In genomic region chr6:25086500-25087091, GRCh38 we compare ENCODE assay signal across 1 cellular context.
TF ChIP-seq lines count a peak whose summit lies in the region.

No MANE protein-coding gene starts in this region.

TF ChIP-seq in IMR-90, 13 proteins besides CTCF, POLR2A, EP300 and RAD21 (continued from another document):
- no peak for TF ChIP-seq RFX5 (IDR thresholded peaks at IDR 0.05; ENCODE audit: low read depth, low read length)
